Comparison of ENCODE assay signal across 1 cellular context in genomic region chr7:138002828-138003189, GRCh38.
TF ChIP-seq lines count a peak whose summit lies in the region.

No MANE protein-coding gene starts in this region.

TF ChIP-seq in neural cell, 6 proteins besides CTCF, POLR2A, EP300 and RAD21:
- TF ChIP-seq EZH2 (IDR thresholded peaks at IDR 0.05; ENCODE audit: borderline replicate concordance, insufficient read depth, low read length, poor library complexity, severe bottlenecking) (no peak), REST (IDR thresholded peaks at IDR 0.05; ENCODE audit: borderline replicate concordance) (no peak), SMC3 (conservative IDR thresholded peaks at IDR 0.05; ENCODE audit: poor library complexity) (no peak), POLR2AphosphoS5 (IDR thresholded peaks at IDR 0.05) (no peak), MXI1 (conservative IDR thresholded peaks at IDR 0.05; ENCODE audit: poor library complexity, severe bottlenecking) (no peak), TAF1 (IDR thresholded peaks at IDR 0.05; ENCODE audit: low read depth) (no peak)
